Comparison of ENCODE assay signal across 9 cellular contexts in the genomic region with DNA sequence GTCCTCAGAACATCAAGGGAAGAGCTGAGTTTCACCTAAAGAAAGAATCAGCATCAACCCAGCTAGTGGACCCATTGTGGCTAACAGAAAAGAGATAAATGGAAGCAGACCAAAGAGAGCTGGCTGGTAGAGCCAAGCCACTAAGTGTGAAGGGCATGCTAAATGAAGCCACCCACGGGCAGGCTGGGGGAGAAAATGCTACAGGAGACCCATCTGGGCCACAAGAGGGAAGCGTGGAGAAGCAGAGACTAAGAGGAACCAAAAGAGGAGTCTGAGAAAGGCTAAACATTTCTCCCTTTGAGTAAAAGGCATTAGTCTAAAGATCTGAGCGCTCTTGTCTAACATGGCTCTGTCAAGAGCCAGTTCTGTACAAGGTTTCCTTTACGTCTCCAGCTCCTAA. TPM values are rescaled to one million over a fixed set of nuclear protein-coding genes. Genes with fewer than 3 reads are reported as not detected.
DNase-seq lines count a peak whose midpoint lies in the region; ATAC-seq and TF ChIP-seq lines count a peak whose summit lies in the region.
"Had no signal": no experiment of that assay in that cellular context is flagged by ENCODE, and none has a peak within 500 bp of the region (broad histone marks: within the 10 kb centered on the region; RNA-seq: fewer than 3 reads in every experiment).

No MANE protein-coding gene starts in this region.

- no peaks in the 10 kb centered on the region for H3K4me1 Mint-ChIP-seq in activated naive CD4-positive, alpha-beta T cell treated with anti-CD3 and anti-CD28 coated beads, Interleukin-2, amount 10 ng/mL, durations not matched to agents 7 days and 5 days
- peaks cover 34% of the 10 kb centered on the region for H3K4me1 Mint-ChIP-seq in HFFc6 (ENCODE audit: low read depth)

- TF ChIP-seq CTCF in HFFc6 (IDR thresholded peaks at IDR 0.05) (peak; percentile 51), osteoblast (IDR thresholded peaks at IDR 0.05; ENCODE audit: extremely low read depth, low read depth, low read length) (peak; percentile 31), lower leg skin (IDR thresholded peaks at IDR 0.05) (no peak)

- H3K4me3 Mint-ChIP-seq in activated naive CD4-positive, alpha-beta T cell treated with anti-CD3 and anti-CD28 coated beads, Interleukin-2, amount 10 ng/mL, durations not matched to agents 7 days and 5 days, result no peak overlapping the region
- H3K4me3 Mint-ChIP-seq in HFFc6, result no peak overlapping the region

- peaks cover 14% of the 10 kb centered on the region for H3K36me3 ChIP-seq in osteoblast (ENCODE audit: insufficient read depth, low read length)

- H3K27ac ChIP-seq in osteoblast (ENCODE audit: low read depth, low read length), result no peak overlapping the region
- no peak overlapping the region for H3K27ac ChIP-seq in caudate nucleus (ENCODE audit: low read depth, low read length)

- peaks cover 8 to 23% of the 10 kb centered on the region in 2 donors for H3K36me3 Mint-ChIP-seq in activated naive CD4-positive, alpha-beta T cell treated with anti-CD3 and anti-CD28 coated beads, Interleukin-2, amount 50 U/mL, for 72 hours
- H3K36me3 Mint-ChIP-seq in activated naive CD4-positive, alpha-beta T cell treated with anti-CD3 and anti-CD28 coated beads, Interleukin-2, amount 10 ng/mL, durations not matched to agents 7 days and 5 days, result peaks cover 21% of the 10 kb centered on the region
- H3K36me3 Mint-ChIP-seq in HFFc6 (ENCODE audit: low read depth), result peaks cover 5% of the 10 kb centered on the region; the same call in 1 of the 2 replicates

- 93 to 96% methylated on average over 4 of the region's 4 CpGs for WGBS in lower leg skin, 2 donors

- no peak overlapping the region for H3K4me2 ChIP-seq in osteoblast (ENCODE audit: insufficient read depth, low read length)

- peak; percentile 13 to 37 for ATAC-seq in activated naive CD4-positive, alpha-beta T cell treated with anti-CD3 and anti-CD28 coated beads, Interleukin-2, amount 50 U/mL, for 72 hours

- peak overlapping the region; percentile 6 to 92 for H3K27ac Mint-ChIP-seq in activated naive CD4-positive, alpha-beta T cell treated with anti-CD3 and anti-CD28 coated beads, Interleukin-2, amount 50 U/mL, for 72 hours
- no peak overlapping the region for H3K27ac Mint-ChIP-seq in activated naive CD4-positive, alpha-beta T cell treated with anti-CD3 and anti-CD28 coated beads, Interleukin-2, amount 10 ng/mL, durations not matched to agents 7 days and 5 days
- peak overlapping the region; percentile 51 for H3K27ac Mint-ChIP-seq in HFFc6

- no peaks in the 10 kb centered on the region for H3K9me3 Mint-ChIP-seq in activated naive CD4-positive, alpha-beta T cell treated with anti-CD3 and anti-CD28 coated beads, Interleukin-2, amount 50 U/mL, for 72 hours
- no peaks in the 10 kb centered on the region for H3K9me3 Mint-ChIP-seq in activated naive CD4-positive, alpha-beta T cell treated with anti-CD3 and anti-CD28 coated beads, Interleukin-2, amount 10 ng/mL, durations not matched to agents 7 days and 5 days
- no peaks in the 10 kb centered on the region for H3K9me3 Mint-ChIP-seq in HFFc6

- no peaks in the 10 kb centered on the region for H3K9me3 ChIP-seq in osteoblast (ENCODE audit: low read depth, low read length)

- no peak for TF ChIP-seq POLR2A in lower leg skin (IDR thresholded peaks at IDR 0.05)

- no peaks in the 10 kb centered on the region for H3K27me3 ChIP-seq in osteoblast (ENCODE audit: insufficient read depth, low read length)

- intact Hi-C loops in lower leg skin (cut with DNase I; ENCODE audit: low total_unique reads), result no loop called here

- H3K4me3 ChIP-seq in osteoblast (ENCODE audit: insufficient read depth, low read length) (no peak overlapping the region), lower leg skin (ENCODE audit: low read depth, poor library complexity, severe bottlenecking) (no peak overlapping the region)

- DNase-seq in activated naive CD4-positive, alpha-beta T cell treated with anti-CD3 and anti-CD28 coated beads, Interleukin-2, amount 50 U/mL, for 72 hours (ENCODE audit: low spot score in 2 of 2), result no peak
- DNase-seq in activated naive CD4-positive, alpha-beta T cell treated with anti-CD3 and anti-CD28 coated beads, Interleukin-2, amount 10 ng/mL, durations not matched to agents 7 days and 5 days, result no peak
- DNase-seq in HFFc6, result no peak
- peak; percentile 6 for DNase-seq in SKM-1 treated with dmso at 0.1 percent for 144 hours (lab: John Stamatoyannopoulos, UW; ENCODE audit: unreplicated experiment)
- DNase-seq in osteoblast (ENCODE audit: insufficient read length, low spot score, missing footprints), result peak; percentile 73
- DNase-seq in caudate nucleus (lab: John Stamatoyannopoulos, UW), result no peak
- no peak for DNase-seq in T-helper 2 cell
- DNase-seq in lower leg skin (ENCODE audit: low spot score in 2 of 2), result no peak
- DNase-seq: nucleus accumbens had no signal

- CTCF ChIA-PET in activated naive CD4-positive, alpha-beta T cell treated with anti-CD3 and anti-CD28 coated beads, Interleukin-2, amount 10 ng/mL, durations not matched to agents 7 days and 5 days (lab: Charles Lee), result no interaction called here

- H2AFZ ChIP-seq in osteoblast (ENCODE audit: low read length), result no peak overlapping the region

- no peaks in the 10 kb centered on the region for H3K27me3 Mint-ChIP-seq in activated naive CD4-positive, alpha-beta T cell treated with anti-CD3 and anti-CD28 coated beads, Interleukin-2, amount 10 ng/mL, durations not matched to agents 7 days and 5 days
- no peaks in the 10 kb centered on the region; the same call in 1 of the 2 replicates for H3K27me3 Mint-ChIP-seq in HFFc6 (ENCODE audit: insufficient read depth)

- H3K4me1 ChIP-seq in osteoblast (ENCODE audit: insufficient read depth, low read length), result no peaks in the 10 kb centered on the region

- H3K79me2 ChIP-seq in osteoblast (ENCODE audit: insufficient read depth, low read length), result peaks cover 27% of the 10 kb centered on the region

- peaks cover 10% of the 10 kb centered on the region for H4K20me1 ChIP-seq in osteoblast (ENCODE audit: insufficient read depth, low read length)

RNA-seq across cellular contexts. Expression of a gene that starts 15.8 kb away (rescaled TPM):
- total RNA-seq in activated naive CD4-positive, alpha-beta T cell treated with anti-CD3 and anti-CD28 coated beads, Interleukin-2, amount 50 U/mL, for 72 hours, result 10 to 100 TPM; 21.4 to 23.4 TPM
- total RNA-seq in HFFc6 (2021; fragmentation: NEBNext Ultra II Directional; extraction: Animal tissue kit (Norgen Biotek cat#: 25700)), result 10 to 100 TPM; 15.5 to 19.2 (median 16.8) TPM
- total RNA-seq in osteoblast, result 15.2 and 17.1 TPM in 2 replicates
- 10 to 100 TPM; 14.3 to 25.9 (median 19.3) TPM for total RNA-seq in lower leg skin

Comparison
In these comparisons a context has a peak if more than half of its experiments do, and no peak if none do; other contexts are left out.
1. DNase-seq: peak in SKM-1 treated with dmso at 0.1 percent for 144 hours (single experiment) and osteoblast (single experiment); none in activated naive CD4-positive, alpha-beta T cell treated with anti-CD3 and anti-CD28 coated beads, Interleukin-2, amount 50 U/mL, for 72 hours (0 of 2), activated naive CD4-positive, alpha-beta T cell treated with anti-CD3 and anti-CD28 coated beads, Interleukin-2, amount 10 ng/mL, durations not matched to agents 7 days and 5 days (single experiment), HFFc6 (single experiment), caudate nucleus (0 of 61), T-helper 2 cell (0 of 5) and lower leg skin (0 of 2).
2. CTCF ChIP-seq: peak in HFFc6 (single experiment) and osteoblast (single experiment); none in lower leg skin (0 of 3).